1 cellular context compared by ENCODE assay signal in genomic region chr1:4696753-4697152, GRCh38.
TF ChIP-seq lines count a peak whose summit lies in the region.

No MANE protein-coding gene starts in this region.

TF ChIP-seq in HepG2, 621 proteins besides CTCF, POLR2A, EP300 and RAD21:
- TF ChIP-seq, protein P1, sequence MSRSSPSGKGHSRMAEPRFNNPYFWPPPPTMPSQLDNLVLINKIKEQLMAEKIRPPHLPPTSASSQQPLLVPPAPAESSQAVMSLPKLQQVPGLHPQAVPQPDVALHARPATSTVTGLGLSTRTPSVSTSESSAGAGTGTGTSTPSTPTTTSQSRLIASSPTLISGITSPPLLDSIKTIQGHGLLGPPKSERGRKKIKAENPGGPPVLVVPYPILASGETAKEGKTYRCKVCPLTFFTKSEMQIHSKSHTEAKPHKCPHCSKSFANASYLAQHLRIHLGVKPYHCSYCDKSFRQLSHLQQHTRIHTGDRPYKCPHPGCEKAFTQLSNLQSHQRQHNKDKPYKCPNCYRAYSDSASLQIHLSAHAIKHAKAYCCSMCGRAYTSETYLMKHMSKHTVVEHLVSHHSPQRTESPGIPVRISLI (CRISPR knock-in tag; IDR thresholded peaks at IDR 0.05; ENCODE audit: borderline replicate concordance): no peak
- no peak for TF ChIP-seq KLF13 (CRISPR knock-in tag; IDR thresholded peaks at IDR 0.05)
- no peak for TF ChIP-seq MTA3 (CRISPR knock-in tag; IDR thresholded peaks at IDR 0.05)
- no peak for TF ChIP-seq ATAD3A (CRISPR knock-in tag; IDR thresholded peaks at IDR 0.05)
- no peak for TF ChIP-seq PHF8 (CRISPR knock-in tag; IDR thresholded peaks at IDR 0.05)
- no peak for TF ChIP-seq CENPX (CRISPR knock-in tag; IDR thresholded peaks at IDR 0.05)
- TF ChIP-seq, protein P2, sequence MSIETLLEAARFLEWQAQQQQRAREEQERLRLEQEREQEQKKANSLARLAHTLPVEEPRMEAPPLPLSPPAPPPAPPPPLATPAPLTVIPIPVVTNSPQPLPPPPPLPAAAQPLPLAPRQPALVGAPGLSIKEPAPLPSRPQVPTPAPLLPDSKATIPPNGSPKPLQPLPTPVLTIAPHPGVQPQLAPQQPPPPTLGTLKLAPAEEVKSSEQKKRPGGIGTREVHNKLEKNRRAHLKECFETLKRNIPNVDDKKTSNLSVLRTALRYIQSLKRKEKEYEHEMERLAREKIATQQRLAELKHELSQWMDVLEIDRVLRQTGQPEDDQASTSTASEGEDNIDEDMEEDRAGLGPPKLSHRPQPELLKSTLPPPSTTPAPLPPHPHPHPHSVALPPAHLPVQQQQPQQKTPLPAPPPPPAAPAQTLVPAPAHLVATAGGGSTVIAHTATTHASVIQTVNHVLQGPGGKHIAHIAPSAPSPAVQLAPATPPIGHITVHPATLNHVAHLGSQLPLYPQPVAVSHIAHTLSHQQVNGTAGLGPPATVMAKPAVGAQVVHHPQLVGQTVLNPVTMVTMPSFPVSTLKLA (IDR thresholded peaks at IDR 0.05): peak; percentile 95
